In genomic region chr2:230601510-230601909, GRCh38 we compare ENCODE assay signal across 11 cellular contexts.
DNase-seq lines count a peak whose midpoint lies in the region; ATAC-seq and TF ChIP-seq lines count a peak whose summit lies in the region.
"Had no signal": no experiment of that assay in that cellular context is flagged by ENCODE, and none has a peak within 500 bp of the region (broad histone marks: within the 10 kb centered on the region; RNA-seq: fewer than 3 reads in every experiment).

No MANE protein-coding gene starts in this region.

- no peaks in the 10 kb centered on the region for H3K36me3 ChIP-seq in effector memory CD4-positive, alpha-beta T cell (ENCODE audit: control insufficient read depth, insufficient read depth, low read length)
- H3K36me3 ChIP-seq in mammary epithelial cell (ENCODE audit: insufficient read depth, low read length), result no peaks in the 10 kb centered on the region
- H3K36me3 ChIP-seq: suprapubic skin had no signal

- H4K20me1 ChIP-seq in mammary epithelial cell (ENCODE audit: insufficient read depth, low read length), result no peaks in the 10 kb centered on the region

- peak overlapping the region; percentile 12 for H3K27ac ChIP-seq in effector memory CD4-positive, alpha-beta T cell (ENCODE audit: insufficient read depth, low read length, poor library complexity, severe bottlenecking)
- H3K27ac ChIP-seq in mammary epithelial cell (ENCODE audit: insufficient read depth, low read depth, low read length), result no peak overlapping the region
- H3K27ac ChIP-seq: suprapubic skin had no signal

- no peak for TF ChIP-seq CTCF in mammary epithelial cell (conservative IDR thresholded peaks at IDR 0.05 in 1 of 2, IDR thresholded peaks at IDR 0.05 in 1 of 2; ENCODE audit: extremely low read depth in 1 of 2, insufficient read depth in 1 of 2, low read depth in 1 of 2, low read length in 2 of 2)

- H3K79me2 ChIP-seq in mammary epithelial cell (ENCODE audit: insufficient read depth, low read length), result no peaks in the 10 kb centered on the region

- no peak overlapping the region for H2AFZ ChIP-seq in mammary epithelial cell (ENCODE audit: low read depth, low read length)

- dilution Hi-C loops in mammary epithelial cell (cut with HindIII; ENCODE audit: low sequenced_read_pairs), result no loop called here

- peaks cover 19% of the 10 kb centered on the region for H3K4me1 ChIP-seq in effector memory CD4-positive, alpha-beta T cell (ENCODE audit: control insufficient read depth, insufficient read depth, low read length, poor library complexity, severe bottlenecking)
- no peaks in the 10 kb centered on the region for H3K4me1 ChIP-seq in mammary epithelial cell (ENCODE audit: insufficient read depth, low read length)
- H3K4me1 ChIP-seq: suprapubic skin had no signal

- in situ Hi-C loops in mammary epithelial cell (cut with MboI; ENCODE audit: low sequenced_read_pairs in 2 of 2), result loop anchor here in 1 of 2 donors (25.0 kb wide), 1 partner anchor 389 kb away; the partner anchor contains the start of gene SP110

- peak; percentile 47 for TF ChIP-seq POLR2A in GM18505 (IDR thresholded peaks at IDR 0.05; ENCODE audit: borderline replicate concordance, extremely low read depth, insufficient read depth, insufficient read length)

- intact Hi-C loops in Right ventricle myocardium superior (cut with DNase I) (no loop called here), mammary epithelial cell (cut with micrococcal nuclease) (no loop called here)

- no TSS peak for BruUV-seq in mammary epithelial cell (replicated peaks; lab: Mats Ljungman, UMichigan)

- H3K4me3 ChIP-seq in effector memory CD4-positive, alpha-beta T cell (ENCODE audit: insufficient read depth, low read depth, low read length, poor library complexity, severe bottlenecking), result no peak overlapping the region
- H3K4me3 ChIP-seq in mammary epithelial cell (replicated peaks in 1 of 3; ENCODE audit: insufficient read depth in 1 of 3, low read depth in 2 of 3, low read length in 3 of 3), result no peak overlapping the region
- H3K4me3 ChIP-seq: suprapubic skin had no signal

- H3K9ac ChIP-seq in mammary epithelial cell (ENCODE audit: insufficient read depth, low read length), result no peak overlapping the region

- DNase-seq in effector memory CD4-positive, alpha-beta T cell, result no peak
- DNase-seq in EL (no peak), Right ventricle myocardium superior (no peak), HPDE6-E6E7 (ENCODE audit: extremely low spot score) (no peak), mammary epithelial cell (no peak)
- DNase-seq: NCI-H526 treated with DMSO at 0.1 percent for 48 hours, small intestine had no signal

- no peaks in the 10 kb centered on the region for H3K9me3 ChIP-seq in effector memory CD4-positive, alpha-beta T cell (ENCODE audit: control insufficient read depth, low read length)
- H3K9me3 ChIP-seq in mammary epithelial cell (replicated peaks; ENCODE audit: insufficient read depth, low read length), result no peaks in the 10 kb centered on the region
- H3K9me3 ChIP-seq: suprapubic skin had no signal

- no peak overlapping the region for H3K4me2 ChIP-seq in mammary epithelial cell (ENCODE audit: insufficient read depth, low read depth, low read length)

- ATAC-seq in GM18505 (IDR thresholded peaks at IDR 0.05; ENCODE audit: unreplicated experiment), result peak; percentile 58
- ATAC-seq in GM21390 (IDR thresholded peaks at IDR 0.05; ENCODE audit: unreplicated experiment), result peak; percentile 68
- ATAC-seq in HG03139 (IDR thresholded peaks at IDR 0.05; ENCODE audit: unreplicated experiment), result peak; percentile 40
- no peak for ATAC-seq in Right ventricle myocardium superior (ENCODE audit: poor library complexity)

- CTCF ChIA-PET in mammary epithelial cell (lab: Charles Lee; ENCODE audit: low non-redundant PET), result no interaction called here

- no peaks in the 10 kb centered on the region for H3K27me3 ChIP-seq in effector memory CD4-positive, alpha-beta T cell (replicated peaks; ENCODE audit: control insufficient read depth, insufficient read depth, low read length, poor library complexity, severe bottlenecking)
- H3K27me3 ChIP-seq in mammary epithelial cell (ENCODE audit: insufficient read depth, low read length), result no peaks in the 10 kb centered on the region
- H3K27me3 ChIP-seq: suprapubic skin had no signal

- WGBS in mammary epithelial cell (ENCODE audit: low coverage, missing lambda C conversion rate), result 82% methylated on average over 6 of the region's 7 CpGs
